8 cellular contexts compared by ENCODE assay signal in genomic region chr19:45670670-45671453, GRCh38. TPM values are rescaled to one million over a fixed set of nuclear protein-coding genes. Genes with fewer than 3 reads are reported as not detected.
A peak's percentile ranks its signal among the peaks of the same experiment; 100 is the strongest.
DNase-seq lines count a peak whose midpoint lies in the region; ATAC-seq and TF ChIP-seq lines count a peak whose summit lies in the region.

No MANE protein-coding gene starts in this region.

- no peaks in the 10 kb centered on the region for H3K9me3 Mint-ChIP-seq in activated T-helper 1 cell treated with anti-CD3 and anti-CD28 coated beads, Interleukin-12 subunit alpha, Interleukin-12 subunit beta, Interleukin-2, Interleukin-4 antibody, amounts not matched to agents 30 ng/mL and 10 ng/mL and 1 ng/mL, durations not matched to agents 14 hours and 24 hours and 36 hours
- no peaks in the 10 kb centered on the region for H3K9me3 Mint-ChIP-seq in nephron progenitor cell

- peaks cover 10% of the 10 kb centered on the region for H3K27me3 Mint-ChIP-seq in activated T-helper 1 cell treated with anti-CD3 and anti-CD28 coated beads, Interleukin-12 subunit alpha, Interleukin-12 subunit beta, Interleukin-2, Interleukin-4 antibody, amounts not matched to agents 30 ng/mL and 10 ng/mL and 1 ng/mL, durations not matched to agents 14 hours and 24 hours and 36 hours (ENCODE audit: insufficient read depth)
- peaks cover 90% of the 10 kb centered on the region for H3K27me3 Mint-ChIP-seq in nephron progenitor cell (ENCODE audit: low read depth, poor library complexity)

- no peaks in the 10 kb centered on the region for H3K9me3 ChIP-seq in WERI-Rb-1 (ENCODE audit: severe bottlenecking)

- H3K36me3 ChIP-seq in WERI-Rb-1: no peaks in the 10 kb centered on the region

- peaks cover 30% of the 10 kb centered on the region for H3K4me1 Mint-ChIP-seq in activated T-helper 1 cell treated with anti-CD3 and anti-CD28 coated beads, Interleukin-12 subunit alpha, Interleukin-12 subunit beta, Interleukin-2, Interleukin-4 antibody, amounts not matched to agents 30 ng/mL and 10 ng/mL and 1 ng/mL, durations not matched to agents 14 hours and 24 hours and 36 hours (ENCODE audit: low read depth)
- H3K4me1 Mint-ChIP-seq in nephron progenitor cell: peaks cover 30% of the 10 kb centered on the region

- H3K36me3 Mint-ChIP-seq in activated T-helper 1 cell treated with anti-CD3 and anti-CD28 coated beads, Interleukin-12 subunit alpha, Interleukin-12 subunit beta, Interleukin-2, Interleukin-4 antibody, amounts not matched to agents 30 ng/mL and 10 ng/mL and 1 ng/mL, durations not matched to agents 14 hours and 24 hours and 36 hours (ENCODE audit: low read depth): peaks cover 3% of the 10 kb centered on the region
- no peaks in the 10 kb centered on the region for H3K36me3 Mint-ChIP-seq in nephron progenitor cell (ENCODE audit: low read depth)

- peak overlapping the region; percentile 63 for H3K27ac Mint-ChIP-seq in activated T-helper 1 cell treated with anti-CD3 and anti-CD28 coated beads, Interleukin-12 subunit alpha, Interleukin-12 subunit beta, Interleukin-2, Interleukin-4 antibody, amounts not matched to agents 30 ng/mL and 10 ng/mL and 1 ng/mL, durations not matched to agents 14 hours and 24 hours and 36 hours
- no peak overlapping the region for H3K27ac Mint-ChIP-seq in nephron progenitor cell

- H3K27me3 ChIP-seq in foreskin keratinocyte (no peaks in the 10 kb centered on the region), WERI-Rb-1 (ENCODE audit: insufficient read depth, low read depth, severe bottlenecking) (no peaks in the 10 kb centered on the region)

- ATAC-seq in HG02588 (IDR thresholded peaks at IDR 0.05; ENCODE audit: unreplicated experiment) (peak; percentile 47), foreskin keratinocyte (peak; percentile 74), HG03457 (IDR thresholded peaks at IDR 0.05; ENCODE audit: unreplicated experiment) (no peak)

- TF ChIP-seq CTCF in GM12864 (IDR thresholded peaks at IDR 0.05; ENCODE audit: low read depth, low read length, missing control alignments): no peak
- TF ChIP-seq CTCF in foreskin keratinocyte (conservative IDR thresholded peaks at IDR 0.05): no peak
- no peak for TF ChIP-seq CTCF in nephron progenitor cell (IDR thresholded peaks at IDR 0.05)
- no peak for TF ChIP-seq CTCF in WERI-Rb-1 (IDR thresholded peaks at IDR 0.05; ENCODE audit: low read depth, low read length)

- peak overlapping the region; percentile 64 for H3K4me3 Mint-ChIP-seq in activated T-helper 1 cell treated with anti-CD3 and anti-CD28 coated beads, Interleukin-12 subunit alpha, Interleukin-12 subunit beta, Interleukin-2, Interleukin-4 antibody, amounts not matched to agents 30 ng/mL and 10 ng/mL and 1 ng/mL, durations not matched to agents 14 hours and 24 hours and 36 hours
- H3K4me3 Mint-ChIP-seq in nephron progenitor cell: peak overlapping the region; percentile 81

- H3K27ac ChIP-seq in foreskin keratinocyte (peak overlapping the region; percentile 56), WERI-Rb-1 (no peak overlapping the region)

- no peaks in the 10 kb centered on the region for H3K4me1 ChIP-seq in foreskin keratinocyte

- H3K4me3 ChIP-seq in GM12864 (ENCODE audit: low read depth, low read length) (peak overlapping the region; percentile 43), WERI-Rb-1 (ENCODE audit: low read depth, low read length) (no peak overlapping the region)

- intact Hi-C loops in activated T-helper 1 cell treated with anti-CD3 and anti-CD28 coated beads, Interleukin-12 subunit alpha, Interleukin-12 subunit beta, Interleukin-2, Interleukin-4 antibody, amounts not matched to agents 30 ng/mL and 10 ng/mL and 1 ng/mL, durations not matched to agents 14 hours and 24 hours and 36 hours (cut with micrococcal nuclease): no loop called here

- DNase-seq in GM12864 (ENCODE audit: low read depth): no peak
- peak; percentile 61 for DNase-seq in NCI-H748 (lab: John Stamatoyannopoulos, UW; ENCODE audit: unreplicated experiment)
- peak; percentile 68 for DNase-seq in activated T-helper 1 cell treated with anti-CD3 and anti-CD28 coated beads, Interleukin-12 subunit alpha, Interleukin-12 subunit beta, Interleukin-2, Interleukin-4 antibody, amounts not matched to agents 30 ng/mL and 10 ng/mL and 1 ng/mL, durations not matched to agents 14 hours and 24 hours and 36 hours (ENCODE audit: low spot score)
- DNase-seq in foreskin keratinocyte: peak; percentile 56 to 82
- DNase-seq in nephron progenitor cell: peak; percentile 95
- DNase-seq in WERI-Rb-1: no peak

RNA-seq across cellular contexts. Expression of gene GIPR, which starts 2.8 kb away (rescaled TPM):
- total RNA-seq in activated T-helper 1 cell treated with anti-CD3 and anti-CD28 coated beads, Interleukin-12 subunit alpha, Interleukin-12 subunit beta, Interleukin-2, Interleukin-4 antibody, amounts not matched to agents 30 ng/mL and 10 ng/mL and 1 ng/mL, durations not matched to agents 14 hours and 24 hours and 36 hours: 4.3 and 6.1 TPM in 2 replicates
- 0.65 and 1.3 TPM in 2 replicates for total RNA-seq in foreskin keratinocyte
- polyA plus RNA-seq in foreskin keratinocyte: 0.49 and 0.75 TPM in 2 replicates

RNA-seq across cellular contexts. Expression of gene SNRPD2, which starts 20.9 kb away (rescaled TPM):
- 757 and 760 TPM in 2 replicates for total RNA-seq in activated T-helper 1 cell treated with anti-CD3 and anti-CD28 coated beads, Interleukin-12 subunit alpha, Interleukin-12 subunit beta, Interleukin-2, Interleukin-4 antibody, amounts not matched to agents 30 ng/mL and 10 ng/mL and 1 ng/mL, durations not matched to agents 14 hours and 24 hours and 36 hours
- total RNA-seq in foreskin keratinocyte: 580 and 668 TPM in 2 replicates
- 688 and 761 TPM in 2 replicates for polyA plus RNA-seq in foreskin keratinocyte

RNA-seq across cellular contexts. Expression of gene QPCTL, which starts 21.6 kb away (rescaled TPM):
- 13.7 and 18.0 TPM in 2 replicates for total RNA-seq in activated T-helper 1 cell treated with anti-CD3 and anti-CD28 coated beads, Interleukin-12 subunit alpha, Interleukin-12 subunit beta, Interleukin-2, Interleukin-4 antibody, amounts not matched to agents 30 ng/mL and 10 ng/mL and 1 ng/mL, durations not matched to agents 14 hours and 24 hours and 36 hours
- total RNA-seq in foreskin keratinocyte: 10.9 and 12.0 TPM in 2 replicates
- polyA plus RNA-seq in foreskin keratinocyte: 12.6 and 14.5 TPM in 2 replicates

RNA-seq across cellular contexts. Expression of gene EML2, which starts 31.7 kb away (rescaled TPM):
- 148 and 152 TPM in 2 replicates for total RNA-seq in activated T-helper 1 cell treated with anti-CD3 and anti-CD28 coated beads, Interleukin-12 subunit alpha, Interleukin-12 subunit beta, Interleukin-2, Interleukin-4 antibody, amounts not matched to agents 30 ng/mL and 10 ng/mL and 1 ng/mL, durations not matched to agents 14 hours and 24 hours and 36 hours
- total RNA-seq in foreskin keratinocyte: 53.0 and 61.6 TPM in 2 replicates
- polyA plus RNA-seq in foreskin keratinocyte: 58.1 and 63.6 TPM in 2 replicates

RNA-seq across cellular contexts. Expression of gene FBXO46, which starts 59.8 kb away (rescaled TPM):
- 35.1 and 35.4 TPM in 2 replicates for total RNA-seq in activated T-helper 1 cell treated with anti-CD3 and anti-CD28 coated beads, Interleukin-12 subunit alpha, Interleukin-12 subunit beta, Interleukin-2, Interleukin-4 antibody, amounts not matched to agents 30 ng/mL and 10 ng/mL and 1 ng/mL, durations not matched to agents 14 hours and 24 hours and 36 hours
- 8.0 and 8.4 TPM in 2 replicates for total RNA-seq in foreskin keratinocyte
- polyA plus RNA-seq in foreskin keratinocyte: 5.4 and 5.6 TPM in 2 replicates

Comparison
In these comparisons a context has a peak if more than half of its experiments do, and no peak if none do; other contexts are left out.
1. DNase-seq: peak in NCI-H748 (single experiment), activated T-helper 1 cell treated with anti-CD3 and anti-CD28 coated beads, Interleukin-12 subunit alpha, Interleukin-12 subunit beta, Interleukin-2, Interleukin-4 antibody, amounts not matched to agents 30 ng/mL and 10 ng/mL and 1 ng/mL, durations not matched to agents 14 hours and 24 hours and 36 hours (single experiment), foreskin keratinocyte (2 of 2) and nephron progenitor cell (single experiment); none in GM12864 (single experiment) and WERI-Rb-1 (single experiment).